2 cellular contexts compared by ENCODE assay signal in the genomic region with DNA sequence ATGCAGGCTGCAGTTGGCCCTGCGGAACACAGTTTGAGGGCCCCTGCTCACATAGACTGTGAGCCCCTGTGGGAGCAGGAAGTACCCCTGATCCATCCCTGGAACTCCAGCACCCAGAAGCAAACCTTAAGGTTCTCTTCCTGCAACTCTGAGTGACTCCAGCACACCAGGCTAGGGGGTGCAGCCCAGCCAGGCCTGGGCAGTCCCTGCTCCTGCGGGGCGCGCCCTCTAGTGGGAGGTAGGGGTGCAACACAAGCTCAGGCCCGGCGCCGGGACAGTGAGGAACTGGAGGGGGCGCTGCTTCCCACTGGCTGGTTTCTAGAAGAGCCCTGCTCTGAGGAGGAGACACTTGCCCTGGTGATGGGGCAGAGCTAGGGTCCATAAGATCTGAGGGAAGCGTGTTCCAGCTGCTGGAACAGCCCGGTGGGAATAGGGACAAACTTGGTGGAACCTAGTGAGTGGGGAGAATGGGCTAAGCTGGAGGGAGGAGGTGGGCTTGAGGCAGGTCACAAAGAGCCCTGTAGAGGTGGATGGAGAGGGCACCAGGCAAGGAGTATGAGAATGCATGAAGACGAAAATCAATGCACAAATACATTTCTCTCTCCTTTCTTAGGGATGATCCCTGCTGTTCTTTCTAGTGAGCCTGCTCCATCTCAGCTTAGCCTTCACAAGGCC.
TF ChIP-seq lines count a peak whose summit lies in the region.

No MANE protein-coding gene starts in this region.

TF ChIP-seq in endothelial cell of umbilical vein, 7 proteins besides CTCF, POLR2A, EP300 and RAD21:
- TF ChIP-seq, protein P1, sequence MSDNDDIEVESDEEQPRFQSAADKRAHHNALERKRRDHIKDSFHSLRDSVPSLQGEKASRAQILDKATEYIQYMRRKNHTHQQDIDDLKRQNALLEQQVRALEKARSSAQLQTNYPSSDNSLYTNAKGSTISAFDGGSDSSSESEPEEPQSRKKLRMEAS (IDR thresholded peaks at IDR 0.05; ENCODE audit: insufficient read depth, insufficient read length), result no peak
- no peak for TF ChIP-seq FOS (IDR thresholded peaks at IDR 0.05; ENCODE audit: borderline replicate concordance, insufficient read depth, low read length)
- TF ChIP-seq GATA2 (IDR thresholded peaks at IDR 0.05; ENCODE audit: insufficient read depth, insufficient read length, low read depth, low read length), result no peak
- no peak for TF ChIP-seq JUN (IDR thresholded peaks at IDR 0.05; ENCODE audit: borderline replicate concordance, insufficient read depth, insufficient read length, low read depth)
- no peak for TF ChIP-seq MYC (IDR thresholded peaks at IDR 0.05; ENCODE audit: low read depth, low read length)
- TF ChIP-seq EZH2 (IDR thresholded peaks at IDR 0.05; ENCODE audit: borderline replicate concordance, low read depth, low read length, severe bottlenecking), result no peak
- TF ChIP-seq POLR2AphosphoS5 (IDR thresholded peaks at IDR 0.05; ENCODE audit: insufficient read depth, low read depth, low read length), result no peak

TF ChIP-seq in neural cell, 6 proteins besides CTCF, POLR2A, EP300 and RAD21:
- TF ChIP-seq EZH2 (IDR thresholded peaks at IDR 0.05; ENCODE audit: borderline replicate concordance, insufficient read depth, low read length, poor library complexity, severe bottlenecking) (no peak), MXI1 (conservative IDR thresholded peaks at IDR 0.05; ENCODE audit: poor library complexity, severe bottlenecking) (no peak), SMC3 (conservative IDR thresholded peaks at IDR 0.05; ENCODE audit: poor library complexity) (no peak), TAF1 (IDR thresholded peaks at IDR 0.05; ENCODE audit: low read depth) (no peak), POLR2AphosphoS5 (IDR thresholded peaks at IDR 0.05) (no peak), REST (IDR thresholded peaks at IDR 0.05; ENCODE audit: borderline replicate concordance) (no peak)
TF ChIP-seq in neural cell: peak in this region for 0.
